ENCODE assay signal across 8 cellular contexts in the genomic region with DNA sequence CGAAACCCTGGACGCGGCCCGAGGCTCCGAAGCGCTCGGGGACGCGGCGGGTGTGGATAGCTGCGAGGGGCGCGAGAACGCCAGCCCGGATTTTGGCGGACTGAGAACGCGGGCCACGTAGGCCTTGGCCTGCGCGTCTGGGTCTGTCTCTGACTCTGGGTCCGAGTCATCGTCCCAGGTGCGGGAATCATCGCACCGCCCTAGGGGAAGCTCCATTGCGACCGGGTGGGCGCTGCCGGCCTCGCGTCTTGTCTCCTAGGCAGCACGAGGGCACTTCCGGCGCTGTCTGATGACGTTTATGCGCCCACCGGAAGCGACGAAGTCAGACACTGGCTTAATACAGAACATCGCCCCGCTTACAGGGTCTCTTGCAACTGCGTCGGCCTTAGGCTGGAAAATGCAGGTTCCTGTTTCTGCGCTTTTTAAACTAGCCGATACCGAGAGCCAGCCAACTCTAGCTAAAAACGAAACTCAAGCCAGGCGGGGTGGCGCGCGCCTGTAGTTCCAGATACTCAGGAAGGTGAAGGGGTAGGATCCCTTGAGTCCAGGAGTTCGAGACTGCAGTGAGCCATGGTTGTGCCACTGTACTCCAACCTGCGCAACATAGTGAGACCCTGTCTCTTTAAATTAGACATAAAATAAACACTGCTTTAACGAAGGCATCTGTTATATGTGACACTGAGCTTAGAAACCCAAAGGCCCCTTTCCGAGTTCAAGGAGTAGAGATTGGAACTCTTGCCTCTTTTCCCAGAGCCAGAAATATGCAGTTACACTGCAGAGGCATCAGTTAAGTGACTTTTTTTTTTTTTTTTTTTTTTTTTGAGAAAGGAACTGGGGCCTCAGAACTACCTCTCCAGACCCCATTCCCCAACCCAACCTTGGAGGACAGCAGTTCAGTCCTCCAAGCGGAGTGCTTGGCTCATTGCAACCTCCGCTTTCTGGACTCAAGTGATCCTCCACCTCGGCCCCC. TPM values are rescaled to one million over a fixed set of nuclear protein-coding genes. Genes with fewer than 3 reads are reported as not detected.
DNase-seq lines count a peak whose midpoint lies in the region; ATAC-seq, FAIRE-seq and TF ChIP-seq lines count a peak whose summit lies in the region.

A gene (minus strand): TSS at position 266 of the 970 bp plus-strand sequence. CDS start 50 bp downstream, at position 216.

- peaks cover 24% of the 10 kb centered on the region for H3F3A ChIP-seq in SU-DHL-6 (ENCODE audit: insufficient read depth)

- peak within 1 kb of the TSS; percentile 55 for H2AFZ ChIP-seq in SU-DHL-6 (ENCODE audit: low read depth, low read length, severe bottlenecking)

- TF ChIP-seq CTCF in SU-DHL-6 (IDR thresholded peaks at IDR 0.05; ENCODE audit: insufficient read depth, low read length, poor library complexity, severe bottlenecking) = no peak
- no peak for TF ChIP-seq CTCF in pancreas (IDR thresholded peaks at IDR 0.05)
- peak in 1 of 6 experiments; percentile 7 for TF ChIP-seq CTCF in thyroid gland (IDR thresholded peaks at IDR 0.05)

- FAIRE-seq in pancreas (lab: Jason Lieb, UNC) = no peak

- H4K20me1 ChIP-seq in SU-DHL-6 (ENCODE audit: low read depth, low read length) = no peaks in the 10 kb centered on the region

- H3K4me2 ChIP-seq in SU-DHL-6 (ENCODE audit: low read depth, low read length, poor library complexity, severe bottlenecking) = peak within 1 kb of the TSS; percentile 72

- ATAC-seq in HG02610 (IDR thresholded peaks at IDR 0.05; ENCODE audit: unreplicated experiment) (peak; percentile 69), Right ventricle myocardium superior (ENCODE audit: poor library complexity) (peak; percentile 96), pancreas (peak; percentile 92 to 96 (median 96))

- H3K27ac ChIP-seq in SU-DHL-6 (ENCODE audit: low read depth, low read length) = peak within 1 kb of the TSS; percentile 83
- H3K27ac ChIP-seq in pancreas = peak within 1 kb of the TSS; percentile 66 to 78 (median 73)
- peak within 1 kb of the TSS; percentile 56 to 78 (median 65) for H3K27ac ChIP-seq in thyroid gland

- H3K27me3 ChIP-seq in SU-DHL-6 (ENCODE audit: low read length) = no peaks in the 10 kb centered on the region
- H3K27me3 ChIP-seq in pancreas = no peaks in the 10 kb centered on the region
- no peaks in the 10 kb centered on the region for H3K27me3 ChIP-seq in thyroid gland

- peak; percentile 64 for DNase-seq in GM04503 (ENCODE audit: low read depth)
- DNase-seq in NCI-H1417 treated with DMSO at 0.1 percent for 48 hours (lab: John Stamatoyannopoulos, UW) = peak; percentile 70
- DNase-seq in activated naive CD8-positive, alpha-beta T cell treated with anti-CD3 and anti-CD28 coated beads, Interleukin-2, amount 50 U/mL, for 16 hours (ENCODE audit: low read depth, low spot score) = peak; percentile 95
- DNase-seq in Right ventricle myocardium superior = peak; percentile 99
- DNase-seq in pancreas = peak; percentile 90 to 98 (median 94)
- peak; percentile 95 to 96 for DNase-seq in thyroid gland

- H3K4me3 ChIP-seq in SU-DHL-6 (ENCODE audit: insufficient read depth, low read length, poor library complexity, severe bottlenecking) = peak within 1 kb of the TSS; percentile 57
- H3K4me3 ChIP-seq in pancreas = peak within 1 kb of the TSS; percentile 61 to 88 (median 80)
- H3K4me3 ChIP-seq in thyroid gland (replicated peaks in 1 of 3) = peak within 1 kb of the TSS; percentile 86 to 90 (median 87)

- no peaks in the 10 kb centered on the region for H3K9me2 ChIP-seq in SU-DHL-6 (replicated peaks; ENCODE audit: insufficient read depth, low read length)

- peak within 1 kb of the TSS; percentile 57 for H3K9ac ChIP-seq in SU-DHL-6 (ENCODE audit: low read length)

- WGBS in pancreas, 2 donors = 6 to 7% methylated on average over 56 to 59 of the region's 59 CpGs
- 17 to 21% methylated on average over 17 to 23 of the region's 59 CpGs for WGBS in thyroid gland, 2 donors

- H3K9me3 ChIP-seq in SU-DHL-6 (ENCODE audit: insufficient read depth, low read length) = no peaks in the 10 kb centered on the region
- H3K9me3 ChIP-seq in pancreas = no peaks in the 10 kb centered on the region
- no peaks in the 10 kb centered on the region for H3K9me3 ChIP-seq in thyroid gland

- H3K36me3 ChIP-seq in SU-DHL-6 (ENCODE audit: low read length) = no peaks in the 10 kb centered on the region
- peaks cover 0 to 11% (median 10%) of the 10 kb centered on the region in 3 donors for H3K36me3 ChIP-seq in pancreas
- H3K36me3 ChIP-seq in thyroid gland = peaks cover 10 to 14% of the 10 kb centered on the region in 2 donors

- TF ChIP-seq POLR2A in thyroid gland (IDR thresholded peaks at IDR 0.05) = peak in 1 of 2 donors; percentile 67

- intact Hi-C loops in Right ventricle myocardium superior (cut with DNase I) = no loop called here
- intact Hi-C loops in pancreas (cut with DNase I) = no loop called here
- intact Hi-C loops in thyroid gland (cut with DNase I) = no loop called here

- peaks cover 3 to 9% (median 6%) of the 10 kb centered on the region in 3 donors for H3K4me1 ChIP-seq in pancreas
- H3K4me1 ChIP-seq in thyroid gland = peaks cover 8 to 16% of the 10 kb centered on the region in 2 donors

- H3K79me2 ChIP-seq in SU-DHL-6 (ENCODE audit: insufficient read depth, low read length) = no peaks in the 10 kb centered on the region

RNA-seq across cellular contexts. Expression of the gene that starts here (rescaled TPM):
- total RNA-seq in Right ventricle myocardium superior (2.0 TPM), pancreas (1 to 10 TPM; 3.1 to 5.0 (median 4.2) TPM), thyroid gland (10 to 100 TPM in 2 of 4 donors, 1 to 10 TPM in 2; 5.9 to 13.7 (median 11.3) TPM)
- polyA plus RNA-seq in pancreas = 1 to 10 TPM; 5.6 to 8.5 TPM

Comparison
In these comparisons a context has a peak if more than half of its experiments do, and no peak if none do; other contexts are left out.
1. Peak in every context shown above with its lines: DNase-seq, ATAC-seq, H3K4me3 ChIP-seq and H3K27ac ChIP-seq.